In the genomic region with DNA sequence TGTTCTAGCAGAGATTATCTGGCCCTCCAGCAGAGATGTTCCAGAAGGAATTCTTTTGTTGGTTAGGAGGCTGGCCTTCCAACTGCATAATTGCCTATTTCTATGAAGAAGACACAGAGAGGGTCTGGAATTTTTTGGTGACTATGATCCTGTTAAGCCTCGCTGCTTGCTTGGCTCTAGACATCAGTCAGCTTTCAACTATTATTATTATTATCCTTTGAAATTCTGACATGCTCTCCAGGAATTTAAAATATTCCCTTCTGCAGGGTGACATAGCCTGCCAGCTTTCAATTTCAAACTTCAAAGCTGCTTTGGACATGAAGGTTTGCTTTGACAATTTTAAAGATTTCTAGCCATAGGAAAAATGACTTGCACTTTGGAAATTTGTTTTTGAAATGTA, we compare ENCODE assay signal across 17 cellular contexts. TPM values are rescaled to one million over a fixed set of nuclear protein-coding genes. Genes with fewer than 3 reads are reported as not detected.
DNase-seq lines count a peak whose midpoint lies in the region; ATAC-seq and TF ChIP-seq lines count a peak whose summit lies in the region.
"Had no signal": no experiment of that assay in that cellular context is flagged by ENCODE, and none has a peak within 500 bp of the region (broad histone marks: within the 10 kb centered on the region; RNA-seq: fewer than 3 reads in every experiment).

No MANE protein-coding gene starts in this region.

- peak; percentile 67 for DNase-seq in AG10803 (ENCODE audit: low read depth)
- peak; percentile 48 for DNase-seq in brain microvascular endothelial cell
- DNase-seq in myocyte (ENCODE audit: low read depth) = peak; percentile 24
- no peak for DNase-seq in left lung
- DNase-seq in ecto neural progenitor cell (ENCODE audit: low spot score) = no peak
- DNase-seq: activated CD8-positive, alpha-beta memory T cell treated with anti-CD3 and anti-CD28 coated beads, Interleukin-2, amount 50 U/mL, for 48 hours; activated naive CD4-positive, alpha-beta T cell treated with Interleukin-2 at 50 U/mL for 16 hours; erythroblast; head of caudate nucleus; NCI-H187 treated with DMSO at 0.1 percent for 48 hours; NCI-H446 treated with DMSO at 0.1 percent for 48 hours; retina; SJCRH30; T-helper 9 cell had no signal

- no peak for TF ChIP-seq CTCF in AG10803 (conservative IDR thresholded peaks at IDR 0.05; ENCODE audit: low read length)
- TF ChIP-seq CTCF in brain microvascular endothelial cell (IDR thresholded peaks at IDR 0.05; ENCODE audit: low read depth, low read length, missing control alignments) = no peak
- no peak for TF ChIP-seq CTCF in left lung (IDR thresholded peaks at IDR 0.05)

- no peak for TF ChIP-seq RAD21 in Ishikawa (IDR thresholded peaks at IDR 0.05; ENCODE audit: low read depth)

- ATAC-seq in HG03139 (IDR thresholded peaks at IDR 0.05; ENCODE audit: unreplicated experiment) (no peak), left lung (no peak), HG03571 (IDR thresholded peaks at IDR 0.05; ENCODE audit: unreplicated experiment) (no peak)

- peak overlapping the region; percentile 25 for H3K27ac ChIP-seq in brain microvascular endothelial cell
- H3K27ac ChIP-seq in left lung = no peak overlapping the region
- H3K27ac ChIP-seq: SJCRH30 had no signal

- in situ Hi-C loops in brain microvascular endothelial cell (cut with HindIII; ENCODE audit: low pct_ligation_motif_present, low sequenced_read_pairs) = no loop called here

- no peaks in the 10 kb centered on the region for H3K4me1 ChIP-seq in left lung
- H3K4me1 ChIP-seq: SJCRH30 had no signal

- intact Hi-C loops in left lung (cut with DNase I) = no loop called here

- H3K4me3 ChIP-seq in AG10803 (ENCODE audit: low read length) (no peak overlapping the region), brain microvascular endothelial cell (ENCODE audit: low read depth, low read length) (no peak overlapping the region), left lung (no peak overlapping the region)
- H3K4me3 ChIP-seq: SJCRH30 had no signal

- TF ChIP-seq EP300 in Ishikawa (IDR thresholded peaks at IDR 0.05; ENCODE audit: borderline replicate concordance) = no peak

- H3K9me3 ChIP-seq in left lung = no peaks in the 10 kb centered on the region
- H3K9me3 ChIP-seq: SJCRH30 had no signal

- H3K36me3 ChIP-seq in brain microvascular endothelial cell (replicated peaks) = no peaks in the 10 kb centered on the region
- no peaks in the 10 kb centered on the region for H3K36me3 ChIP-seq in left lung
- H3K36me3 ChIP-seq: SJCRH30 had no signal

- H3K27me3 ChIP-seq in brain microvascular endothelial cell (replicated peaks) (no peaks in the 10 kb centered on the region), left lung (no peaks in the 10 kb centered on the region)
- H3K27me3 ChIP-seq: SJCRH30 had no signal

TF ChIP-seq in Ishikawa, 13 proteins besides CTCF, POLR2A, EP300 and RAD21:
- TF ChIP-seq CREB1 (IDR thresholded peaks at IDR 0.05; ENCODE audit: low read depth) (no peak), TEAD4 (IDR thresholded peaks at IDR 0.05) (peak; percentile 63)
- TF ChIP-seq, protein P1, sequence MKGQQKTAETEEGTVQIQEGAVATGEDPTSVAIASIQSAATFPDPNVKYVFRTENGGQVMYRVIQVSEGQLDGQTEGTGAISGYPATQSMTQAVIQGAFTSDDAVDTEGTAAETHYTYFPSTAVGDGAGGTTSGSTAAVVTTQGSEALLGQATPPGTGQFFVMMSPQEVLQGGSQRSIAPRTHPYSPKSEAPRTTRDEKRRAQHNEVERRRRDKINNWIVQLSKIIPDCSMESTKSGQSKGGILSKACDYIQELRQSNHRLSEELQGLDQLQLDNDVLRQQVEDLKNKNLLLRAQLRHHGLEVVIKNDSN (IDR thresholded peaks at IDR 0.05) = no peak

RNA-seq across cellular contexts. Expression of gene ZNF148, which starts 26.3 kb away (rescaled TPM):
- total RNA-seq in myocyte = 33.4 and 43.3 TPM in 2 replicates
- 11.1 TPM for polyA plus RNA-seq in myocyte (2012)
- total RNA-seq in left lung = 10 to 100 TPM; 44.3 to 44.9 TPM

Comparison
In these comparisons a context has a peak if more than half of its experiments do, and no peak if none do; other contexts are left out.
1. DNase-seq: peak in AG10803 (single experiment), brain microvascular endothelial cell (single experiment) and myocyte (single experiment); none in left lung (0 of 2) and ecto neural progenitor cell (single experiment).